In the genomic region with DNA sequence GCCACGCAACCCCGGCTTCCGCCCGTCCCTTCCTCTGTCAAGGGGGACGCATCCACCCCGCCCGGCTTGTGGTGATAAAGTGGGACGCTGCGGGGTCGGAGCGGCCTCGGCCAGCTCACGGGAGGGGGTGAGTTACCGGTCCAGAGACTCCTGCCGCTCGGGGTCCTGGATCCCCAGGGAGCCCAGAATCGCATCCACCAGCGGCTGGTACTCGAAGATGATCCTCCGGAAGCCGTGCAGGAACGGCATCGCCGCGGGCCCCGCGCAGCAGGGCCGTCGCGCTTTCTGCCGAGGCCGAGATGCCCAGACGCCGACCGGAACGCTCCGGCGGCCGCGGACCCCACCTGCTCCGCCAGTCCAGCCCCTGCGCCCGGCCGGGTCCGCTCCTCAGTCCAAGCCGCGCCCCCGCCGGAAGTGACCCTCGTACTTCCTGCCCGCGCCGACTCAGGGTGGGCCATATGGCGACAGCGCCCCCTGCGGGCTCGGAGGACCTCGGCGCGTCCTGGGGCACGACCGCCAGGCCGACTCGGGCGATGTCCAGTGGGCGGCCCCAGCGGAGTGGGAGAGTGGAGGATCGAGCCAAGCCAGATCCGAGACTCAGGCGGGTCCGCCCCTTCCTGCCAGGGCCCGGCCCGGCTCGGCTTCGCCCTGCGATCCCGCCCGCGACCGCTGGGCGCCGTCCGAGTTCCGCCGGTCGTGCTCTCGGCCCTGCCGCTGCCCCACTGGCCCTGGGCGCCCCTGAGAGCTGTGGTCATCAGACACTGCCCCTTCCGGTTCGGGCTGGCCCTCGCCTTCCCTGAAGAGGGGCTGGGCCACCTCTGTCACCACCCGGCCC, we compare ENCODE assay signal across 8 cellular contexts. TPM values are rescaled to one million over a fixed set of nuclear protein-coding genes. Genes with fewer than 3 reads are reported as not detected.
DNase-seq lines count a peak whose midpoint lies in the region; ATAC-seq, FAIRE-seq and TF ChIP-seq lines count a peak whose summit lies in the region.

A gene with protein sequence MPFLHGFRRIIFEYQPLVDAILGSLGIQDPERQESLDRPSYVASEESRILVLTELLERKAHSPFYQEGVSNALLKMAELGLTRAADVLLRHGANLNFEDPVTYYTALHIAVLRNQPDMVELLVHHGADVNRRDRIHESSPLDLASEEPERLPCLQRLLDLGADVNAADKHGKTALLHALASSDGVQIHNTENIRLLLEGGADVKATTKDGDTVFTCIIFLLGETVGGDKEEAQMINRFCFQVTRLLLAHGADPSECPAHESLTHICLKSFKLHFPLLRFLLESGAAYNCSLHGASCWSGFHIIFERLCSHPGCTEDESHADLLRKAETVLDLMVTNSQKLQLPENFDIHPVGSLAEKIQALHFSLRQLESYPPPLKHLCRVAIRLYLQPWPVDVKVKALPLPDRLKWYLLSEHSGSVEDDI (minus strand): TSS at position 401 of the 835 bp plus-strand sequence. CDS start 152 bp downstream, at position 249.

- H3K4me3 ChIP-seq in right atrium auricular region (peak within 1 kb of the TSS; percentile 69 to 95), vagina (peak within 1 kb of the TSS; percentile 82 to 88)

- H3K27ac ChIP-seq in right atrium auricular region (peak within 1 kb of the TSS; percentile 78 to 80), vagina (peak within 1 kb of the TSS; percentile 86)

- no peaks in the 10 kb centered on the region for H3K9me3 ChIP-seq in right atrium auricular region
- no peaks in the 10 kb centered on the region for H3K9me3 ChIP-seq in vagina

- peak; percentile 99 for FAIRE-seq in GM12892 (lab: Jason Lieb, UNC)

- H3K27me3 ChIP-seq in right atrium auricular region (no peaks in the 10 kb centered on the region), vagina (no peaks in the 10 kb centered on the region)

- H3K36me3 ChIP-seq in right atrium auricular region = peaks cover 28% of the 10 kb centered on the region
- H3K36me3 ChIP-seq in vagina = peaks cover 0 to 22% of the 10 kb centered on the region in 2 donors

- H3K4me1 Mint-ChIP-seq in T-helper 1 cell treated with Interleukin-12 subunit alpha and Interleukin-12 subunit beta and Interleukin-4 antibody, amounts not matched to agents 30 μg/mL and 1 μg/mL, for 36 hours (ENCODE audit: low read depth) = peaks cover 8% of the 10 kb centered on the region

- peak within 1 kb of the TSS; percentile 88 for H3K4me3 Mint-ChIP-seq in T-helper 1 cell treated with Interleukin-12 subunit alpha and Interleukin-12 subunit beta and Interleukin-4 antibody, amounts not matched to agents 30 μg/mL and 1 μg/mL, for 36 hours

- ATAC-seq in HG02798 (IDR thresholded peaks at IDR 0.05; ENCODE audit: poor library complexity, unreplicated experiment) = peak; percentile 91

- H3K27me3 Mint-ChIP-seq in T-helper 1 cell treated with Interleukin-12 subunit alpha and Interleukin-12 subunit beta and Interleukin-4 antibody, amounts not matched to agents 30 μg/mL and 1 μg/mL, for 36 hours (ENCODE audit: low read depth) = no peaks in the 10 kb centered on the region

- TF ChIP-seq POLR2A in GM12892 (IDR thresholded peaks at IDR 0.05; ENCODE audit: low read depth, low read length) = peak; percentile 86; the same call in 1 of the 2 replicates
- TF ChIP-seq POLR2A in vagina (IDR thresholded peaks at IDR 0.05) = no peak

- intact Hi-C loops in vagina (cut with DNase I) = loop anchor here (5.0 kb wide), 1 partner anchor 135 kb away; no protein-coding TSS in a partner anchor

- DNase-seq in GM12892 (ENCODE audit: insufficient read length) (peak; percentile 100), NCI-H1436 (lab: John Stamatoyannopoulos, UW) (peak; percentile 82), amygdala (lab: John Stamatoyannopoulos, UW) (peak; percentile 65 to 97 (median 89)), right atrium auricular region (ENCODE audit: low spot score) (peak; percentile 97), pulmonary artery endothelial cell (ENCODE audit: low read depth, low spot score) (peak; percentile 88), vagina (ENCODE audit: extremely low spot score in 2 of 2) (no peak)

- no peaks in the 10 kb centered on the region for H3K9me3 Mint-ChIP-seq in T-helper 1 cell treated with Interleukin-12 subunit alpha and Interleukin-12 subunit beta and Interleukin-4 antibody, amounts not matched to agents 30 μg/mL and 1 μg/mL, for 36 hours

- peaks cover 0 to 32% of the 10 kb centered on the region in 2 donors for H3K4me1 ChIP-seq in right atrium auricular region
- peaks cover 45% of the 10 kb centered on the region for H3K4me1 ChIP-seq in vagina

- H3K36me3 Mint-ChIP-seq in T-helper 1 cell treated with Interleukin-12 subunit alpha and Interleukin-12 subunit beta and Interleukin-4 antibody, amounts not matched to agents 30 μg/mL and 1 μg/mL, for 36 hours (ENCODE audit: low read depth) = peaks cover 11% of the 10 kb centered on the region

- TF ChIP-seq CTCF in right atrium auricular region (IDR thresholded peaks at IDR 0.05) = peak; percentile 98 to 100
- TF ChIP-seq CTCF in vagina (IDR thresholded peaks at IDR 0.05) = peak; percentile 98 to 100 (median 99)

- H3K27ac Mint-ChIP-seq in T-helper 1 cell treated with Interleukin-12 subunit alpha and Interleukin-12 subunit beta and Interleukin-4 antibody, amounts not matched to agents 30 μg/mL and 1 μg/mL, for 36 hours = peak within 1 kb of the TSS; percentile 89

RNA-seq across cellular contexts. Expression of the gene that starts here (rescaled TPM):
- polyA plus RNA-seq in GM12892 (2012; ENCODE audit: missing spikeins) = 4.2 TPM
- total RNA-seq in right atrium auricular region (10 to 100 TPM; 10.2 to 12.6 TPM), pulmonary artery endothelial cell (15.4 and 19.6 TPM in 2 replicates), vagina (18.9 TPM)

Comparison
In these comparisons a context has a peak if more than half of its experiments do, and no peak if none do; other contexts are left out.
1. DNase-seq: peak in GM12892 (single experiment), NCI-H1436 (single experiment), amygdala (56 of 56), right atrium auricular region (single experiment) and pulmonary artery endothelial cell (single experiment); none in vagina (0 of 2).